In the genomic region with DNA sequence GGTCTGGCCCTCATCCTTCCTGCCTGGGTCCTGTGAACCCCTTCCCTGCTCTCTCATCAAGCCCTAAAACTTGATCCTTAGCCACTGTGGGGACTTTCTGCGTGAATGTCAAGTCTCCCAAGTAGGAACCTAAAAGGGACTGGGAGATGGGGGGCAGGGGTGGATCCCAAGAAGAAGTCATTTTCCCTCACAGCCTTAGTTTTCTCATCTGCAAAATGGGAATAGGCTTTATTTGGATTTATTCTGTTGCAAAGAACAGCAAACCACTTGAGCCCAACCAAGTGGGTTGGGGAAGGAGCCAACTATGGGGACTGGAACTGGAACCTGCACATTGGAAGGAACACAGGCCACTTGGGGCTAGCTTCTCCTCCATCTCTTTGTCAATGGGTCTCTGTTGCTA, we compare ENCODE assay signal across 24 cellular contexts. TPM values are rescaled to one million over a fixed set of nuclear protein-coding genes. Genes with fewer than 3 reads are reported as not detected.
DNase-seq lines count a peak whose midpoint lies in the region; ATAC-seq, FAIRE-seq and TF ChIP-seq lines count a peak whose summit lies in the region.
"Had no signal": no experiment of that assay in that cellular context is flagged by ENCODE, and none has a peak within 500 bp of the region (broad histone marks: within the 10 kb centered on the region; RNA-seq: fewer than 3 reads in every experiment).

No MANE protein-coding gene starts in this region.

- no peaks in the 10 kb centered on the region for H3K9me1 ChIP-seq in K562 (ENCODE audit: control insufficient read depth, insufficient read depth, low read length)

- H2BK5ac ChIP-seq in H9 (ENCODE audit: insufficient read length, low read length): no peak overlapping the region

- no peak overlapping the region for H2BK120ac ChIP-seq in H9 (ENCODE audit: low read depth, low read length, poor library complexity, severe bottlenecking)

- no peaks in the 10 kb centered on the region for H3K27me3 ChIP-seq in H9 (ENCODE audit: insufficient read depth, low read length)
- H3K27me3 ChIP-seq in K562 (ENCODE audit: control insufficient read depth in 2 of 2, insufficient read depth in 2 of 2, low read length in 2 of 2): no peaks in the 10 kb centered on the region
- H3K27me3 ChIP-seq in endodermal cell (ENCODE audit: control insufficient read depth, insufficient read depth, low read length, poor library complexity, severe bottlenecking): peaks cover 18% of the 10 kb centered on the region
- H3K27me3 ChIP-seq in vagina: no peaks in the 10 kb centered on the region
- H3K27me3 ChIP-seq: BE2C; BLaER1 treated with 17β-estradiol and CSF1 and Interleukin-3, amounts not matched to agents 10 nM and 100 nM had no signal

- H3K56ac ChIP-seq in H9 (ENCODE audit: insufficient read length, low read depth, low read length): no peak overlapping the region

- no peak overlapping the region for H4K91ac ChIP-seq in H9 (ENCODE audit: insufficient read length, low read depth, low read length)

- H2BK12ac ChIP-seq in H9 (ENCODE audit: insufficient read length, low read depth, low read length): no peak overlapping the region

- no peak overlapping the region for H3K23ac ChIP-seq in H9 (ENCODE audit: insufficient read length, low read depth, low read length)

- H3K27ac Mint-ChIP-seq in H9 (no peak overlapping the region), endodermal cell (no peak overlapping the region)
- H3K27ac Mint-ChIP-seq: CD4-positive, alpha-beta T cell; CD8-positive, alpha-beta memory T cell; GM23338; HFFc6 had no signal

- H2AK5ac ChIP-seq in H9 (ENCODE audit: insufficient read length, low read length): no peak overlapping the region

- no peak overlapping the region for H3K18ac ChIP-seq in H9 (ENCODE audit: insufficient read length, low read depth, low read length)

- H2AFZ ChIP-seq in H9 (ENCODE audit: low read length) (no peak overlapping the region), K562 (ENCODE audit: low read depth, low read length) (no peak overlapping the region)
- H2AFZ ChIP-seq: GM23338 had no signal

- H3K9me3 Mint-ChIP-seq in H9 (peaks cover 5 to 6% of the 10 kb centered on the region in 2 experiments; a peak in 4 of 5 replicates), endodermal cell (peaks cover 5% of the 10 kb centered on the region)
- H3K9me3 Mint-ChIP-seq: CD14-positive monocyte; CD4-positive, alpha-beta T cell; CD8-positive, alpha-beta memory T cell; HFFc6 had no signal

- FAIRE-seq in K562 (lab: Jason Lieb, UNC): no peak
- FAIRE-seq: A204.1, D721Med, GM12878 had no signal

- H4K20me1 ChIP-seq in H9 (ENCODE audit: control insufficient read depth, insufficient read depth, insufficient read length) (no peaks in the 10 kb centered on the region), K562 (replicated peaks; ENCODE audit: control insufficient read depth, insufficient read depth, low read length) (no peaks in the 10 kb centered on the region)
- H4K20me1 ChIP-seq: BLaER1 treated with 17β-estradiol and CSF1 and Interleukin-3, amounts not matched to agents 10 nM and 100 nM had no signal

- in situ Hi-C loops in K562 (cut with MboI): loop anchor here (5.0 kb wide), 1 partner anchor 177 kb away; no protein-coding TSS in a partner anchor

- H2BK20ac ChIP-seq in H9 (ENCODE audit: low read depth, low read length, poor library complexity, severe bottlenecking): no peak overlapping the region

- no peak overlapping the region for H3K27ac ChIP-seq in H9 (ENCODE audit: insufficient read length, low read depth, low read length)
- no peak overlapping the region for H3K27ac ChIP-seq in K562 (ENCODE audit: extremely low read depth, low read depth, low read length)
- no peak overlapping the region for H3K27ac ChIP-seq in endodermal cell (ENCODE audit: low read depth, low read length)
- H3K27ac ChIP-seq in vagina: no peak overlapping the region
- H3K27ac ChIP-seq: 22Rv1; BLaER1 treated with 17β-estradiol and CSF1 and Interleukin-3, amounts not matched to agents 10 nM and 100 nM had no signal

- H3K79me1 ChIP-seq in H9 (ENCODE audit: insufficient read depth, low read depth, low read length, poor library complexity, severe bottlenecking): no peaks in the 10 kb centered on the region

- H3K4me3 Mint-ChIP-seq in H9: no peak overlapping the region
- no peak overlapping the region for H3K4me3 Mint-ChIP-seq in endodermal cell
- H3K4me3 Mint-ChIP-seq: CD14-positive monocyte; CD4-positive, alpha-beta T cell; CD8-positive, alpha-beta memory T cell; GM23338; HFFc6 had no signal

- no peak for TF ChIP-seq CTCF in H9 (conservative IDR thresholded peaks at IDR 0.05)
- TF ChIP-seq CTCF in K562 (IDR thresholded peaks at IDR 0.05 in 2 of 3, conservative IDR thresholded peaks at IDR 0.05 in 1 of 3; ENCODE audit: insufficient read depth in 2 of 3, low read depth in 1 of 3, low read length in 3 of 3): no peak
- no peak for TF ChIP-seq CTCF in endodermal cell (conservative IDR thresholded peaks at IDR 0.05)
- no peak for TF ChIP-seq CTCF in vagina (IDR thresholded peaks at IDR 0.05)
- no peak for TF ChIP-seq CTCF in mucosa of descending colon (IDR thresholded peaks at IDR 0.05)

- H3K36me3 ChIP-seq in K562 (ENCODE audit: control insufficient read depth, insufficient read depth, low read length): no peaks in the 10 kb centered on the region; the same call in 2 of the 3 replicates
- no peaks in the 10 kb centered on the region for H3K36me3 ChIP-seq in endodermal cell (ENCODE audit: control insufficient read depth, insufficient read depth, low read length)
- no peaks in the 10 kb centered on the region for H3K36me3 ChIP-seq in vagina
- H3K36me3 ChIP-seq in mucosa of descending colon (ENCODE audit: low read depth): no peaks in the 10 kb centered on the region
- H3K36me3 ChIP-seq: BE2C; BLaER1 treated with 17β-estradiol and CSF1 and Interleukin-3, amounts not matched to agents 10 nM and 100 nM; HAP-1 had no signal

- H3K79me2 ChIP-seq in H9 (ENCODE audit: insufficient read depth, low read length) (no peaks in the 10 kb centered on the region), K562 (ENCODE audit: control insufficient read depth, insufficient read depth, low read length) (no peaks in the 10 kb centered on the region)

- H4K5ac ChIP-seq in H9 (ENCODE audit: insufficient read length, low read depth, low read length): no peak overlapping the region

- H3K4me2 ChIP-seq in H9 (ENCODE audit: insufficient read depth, insufficient read length, low read length): no peak overlapping the region
- H3K4me2 ChIP-seq in K562 (ENCODE audit: insufficient read depth, low read length): no peak overlapping the region
- H3K4me2 ChIP-seq: BLaER1 treated with 17β-estradiol and CSF1 and Interleukin-3, amounts not matched to agents 10 nM and 100 nM; GM23338 had no signal

- no peak for TF ChIP-seq RAD21 in K562 (CRISPR knock-in tag; conservative IDR thresholded peaks at IDR 0.05 in 1 of 2, IDR thresholded peaks at IDR 0.05 in 1 of 2)

- H3K4me3 ChIP-seq in K562: no peak overlapping the region
- no peak overlapping the region for H3K4me3 ChIP-seq in endodermal cell (ENCODE audit: low read length)
- no peak overlapping the region for H3K4me3 ChIP-seq in vagina
- H3K4me3 ChIP-seq in mucosa of descending colon: no peak overlapping the region
- H3K4me3 ChIP-seq: BLaER1 treated with 17β-estradiol and CSF1 and Interleukin-3, amounts not matched to agents 10 nM and 100 nM; GM12878; GM23338; HAP-1 had no signal

- H3T11ph ChIP-seq in H9 (ENCODE audit: low read length): no peak overlapping the region

- no CpG with 5 or more reads among the region's 1 CpG for WGBS in H9 (ENCODE audit: extremely low coverage, insufficient read length, low lambda C conversion rate)
- WGBS in K562 (ENCODE audit: insufficient coverage, low coverage, missing lambda C conversion rate): 63% methylated on average over 1 of the region's 1 CpG
- WGBS in endodermal cell (ENCODE audit: insufficient coverage in 1 of 2, insufficient read length in 1 of 2), 2 experiments: 86 to 93% methylated on average over 1 of the region's 1 CpG

- peak; percentile 4 for DNase-seq in H9
- no peak for DNase-seq in K562 (ENCODE audit: extremely low read depth in 1 of 4, low spot score in 3 of 4)
- DNase-seq in endodermal cell: peak; percentile 7
- DNase-seq in vagina (ENCODE audit: extremely low spot score in 2 of 2): peak; percentile 25 to 54
- DNase-seq in mucosa of descending colon: no peak
- no peak for DNase-seq in mesenteric fat pad (ENCODE audit: low spot score)
- DNase-seq: AML-193; CD4-positive, alpha-beta T cell; CD8-positive, alpha-beta memory T cell; DMS 273 treated with DMSO at 0.1 percent for 48 hours; DMS79; EL; GDM1; HFFc6 had no signal

- TF ChIP-seq EP300 in K562 (IDR thresholded peaks at IDR 0.05; ENCODE audit: low read length): no peak

- no peaks in the 10 kb centered on the region for H3K9me3 ChIP-seq in H9 (ENCODE audit: control insufficient read depth, low read depth, low read length)
- H3K9me3 ChIP-seq in K562 (replicated peaks; ENCODE audit: control insufficient read depth, insufficient read depth, low read depth, low read length): peaks cover 3% of the 10 kb centered on the region; the same call in 1 of the 2 replicates
- H3K9me3 ChIP-seq in endodermal cell (ENCODE audit: control insufficient read depth, low read length): no peaks in the 10 kb centered on the region
- no peaks in the 10 kb centered on the region for H3K9me3 ChIP-seq in vagina
- no peaks in the 10 kb centered on the region for H3K9me3 ChIP-seq in mucosa of descending colon
- H3K9me3 ChIP-seq: BE2C, HAP-1 had no signal

- H3K14ac ChIP-seq in H9 (ENCODE audit: insufficient read depth, low read length): no peak overlapping the region

- TF ChIP-seq POLR2A in K562 (conservative IDR thresholded peaks at IDR 0.05): no peak
- TF ChIP-seq POLR2A in vagina (IDR thresholded peaks at IDR 0.05): no peak

- H2BK15ac ChIP-seq in H9 (ENCODE audit: low read depth, low read length): no peak overlapping the region

- H3K9ac ChIP-seq in H9 (ENCODE audit: extremely low read depth, insufficient read length, low read length) (no peak overlapping the region), K562 (ENCODE audit: insufficient read depth in 1 of 2, low read depth in 2 of 2, low read length in 2 of 2) (no peak overlapping the region), endodermal cell (ENCODE audit: extremely low read depth, low read length, poor library complexity, severe bottlenecking) (no peak overlapping the region)
- H3K9ac ChIP-seq: BLaER1 treated with 17β-estradiol and CSF1 and Interleukin-3, amounts not matched to agents 10 nM and 100 nM had no signal

- H3K36me3 Mint-ChIP-seq in H9 (ENCODE audit: insufficient read depth in 1 of 3, low read depth in 3 of 3) (peaks cover 0 to 5% (median 0%) of the 10 kb centered on the region in 3 experiments; a peak in 3 of 7 replicates), endodermal cell (ENCODE audit: low read depth) (no peaks in the 10 kb centered on the region)
- H3K36me3 Mint-ChIP-seq: CD14-positive monocyte; CD8-positive, alpha-beta memory T cell had no signal

- no peak overlapping the region for H4K8ac ChIP-seq in H9 (replicated peaks; ENCODE audit: insufficient read length, low read depth, low read length)

- H3K27me3 Mint-ChIP-seq in H9 (ENCODE audit: low read depth): no peaks in the 10 kb centered on the region
- H3K27me3 Mint-ChIP-seq in endodermal cell (ENCODE audit: insufficient read depth): peaks cover 17% of the 10 kb centered on the region
- H3K27me3 Mint-ChIP-seq: CD4-positive, alpha-beta T cell had no signal

- no peaks in the 10 kb centered on the region for H3K23me2 ChIP-seq in H9 (ENCODE audit: insufficient read length, low read depth, low read length, poor library complexity, severe bottlenecking)

- no TSS peak for BruUV-seq in K562 (replicated peaks; lab: Mats Ljungman, UMichigan)

- H3K4me1 ChIP-seq in H9 (ENCODE audit: insufficient read depth, low read length) (no peaks in the 10 kb centered on the region), K562 (replicated peaks in 1 of 2; ENCODE audit: control insufficient read depth in 2 of 2, insufficient read depth in 2 of 2, low read length in 2 of 2) (peaks cover 17 to 41% of the 10 kb centered on the region in 2 experiments), endodermal cell (ENCODE audit: control insufficient read depth, insufficient read depth, low read length) (no peaks in the 10 kb centered on the region), vagina (no peaks in the 10 kb centered on the region), mucosa of descending colon (ENCODE audit: low read depth) (no peaks in the 10 kb centered on the region)
- H3K4me1 ChIP-seq: HAP-1 had no signal

- H3K4ac ChIP-seq in H9 (ENCODE audit: low read depth, low read length): no peak overlapping the region

- POLR2A ChIA-PET in K562 (lab: Yijun Ruan, JAX): interaction anchor here (0.5 to 1.6 kb wide), 5 partner anchors 9 to 178 kb away, joined by 3 to 5 read pairs (median 3); no protein-coding TSS in a partner anchor

- no peak for ATAC-seq in K562
- no peak for ATAC-seq in GM18868 (IDR thresholded peaks at IDR 0.05; ENCODE audit: unreplicated experiment)
- ATAC-seq in mucosa of descending colon: no peak
- ATAC-seq: GM12878, GM23338 had no signal

- peaks cover 0 to 3% of the 10 kb centered on the region in 2 experiments; a peak in 1 of 4 replicates for H3K4me1 Mint-ChIP-seq in H9
- no peaks in the 10 kb centered on the region for H3K4me1 Mint-ChIP-seq in endodermal cell
- H3K4me1 Mint-ChIP-seq: CD14-positive monocyte; CD8-positive, alpha-beta memory T cell; GM23338 had no signal

- CTCF ChIA-PET in K562 (lab: Yijun Ruan, JAX; ENCODE audit: low intra/inter-chr PET ratio): interaction anchor here (4.6 kb wide), 1 partner anchor 179 kb away, joined by 22 read pairs; no protein-coding TSS in a partner anchor

- intact Hi-C loops in K562 (cut with micrococcal nuclease) (no loop called here), vagina (cut with DNase I) (loop anchor here (10.0 kb wide), 1 partner anchor 219 kb away; the partner anchor contains the start of gene TPBGL), mucosa of descending colon (cut with DNase I, micrococcal nuclease) (no loop called here)

RNA-seq across cellular contexts. Expression of gene NEU3, which starts 36.8 kb away (rescaled TPM):
- total RNA-seq in H9 (2021): 15.9 and 16.2 TPM in 2 replicates
- total RNA-seq in K562 (2011; cell fraction: chromatin; rRNA removed; ENCODE audit: low replicate concordance): 58.7 and 76.5 TPM in 2 replicates
- 46.5 and 50.9 TPM in 2 replicates for total RNA-seq in K562 (2011; cell fraction: nucleolus; rRNA removed)
- 48.2 and 59.5 TPM in 2 replicates for total RNA-seq in K562 (2011; cell fraction: nucleoplasm; rRNA removed)
- total RNA-seq in K562 (2014; rRNA removed): 35.0 and 36.7 TPM in 2 replicates
- 28.3 and 31.1 TPM in 2 replicates for total RNA-seq in K562 (2014; rRNA removed; fragmentation: Illumina TruSeq; extraction: Trizol)
- total RNA-seq in K562 (2015; rRNA removed; fragmentation: Illumina TruSeq; extraction: Trizol): 36.5 and 41.3 TPM in 2 replicates
- total RNA-seq in K562 (2021): 32.6 and 33.6 TPM in 2 replicates
- 35.1 and 35.7 TPM in 2 replicates for polyA plus RNA-seq in K562 (2011; rRNA removed)
- polyA plus RNA-seq in K562 (2011; cell fraction: cytosol; rRNA removed): 29.9 and 43.7 TPM in 2 replicates
- polyA plus RNA-seq in K562 (2011; cell fraction: nucleus; rRNA removed): 46.4 and 57.9 TPM in 2 replicates
- 20.4 and 20.5 TPM in 2 replicates for polyA plus RNA-seq in K562 (2012)
- 27.9 and 28.6 TPM in 2 replicates for polyA plus RNA-seq in K562 (2014; fragmentation: Illumina TruSeq; extraction: Trizol)
- polyA plus RNA-seq in K562 (2014; fragmentation: Nextera tagmentation; extraction: Ambion mirVana): 1 to 10 TPM; 6.2 to 7.2 TPM
- 25.5 and 26.9 TPM in 2 replicates for polyA plus RNA-seq in K562 (2014; rRNA removed)
- 51.0 and 55.8 TPM in 2 replicates for polyA minus RNA-seq in K562 (2011; rRNA and poly(A)+ RNA removed)
- 32.6 and 35.1 TPM in 2 replicates for polyA minus RNA-seq in K562 (2011; cell fraction: cytosol; rRNA and poly(A)+ RNA removed)
- 32.7 and 43.7 TPM in 2 replicates for polyA minus RNA-seq in K562 (2011; cell fraction: nucleus; rRNA and poly(A)+ RNA removed)
- total RNA-seq in endodermal cell: 10 to 100 TPM in 1 of 2 donors, 1 to 10 TPM in 1; 9.1 to 10.8 TPM
- polyA plus RNA-seq in endodermal cell (2013, experiment 1 of 2): 7.7 TPM
- polyA plus RNA-seq in endodermal cell (2013, experiment 2 of 2): 7.0 TPM
- 5.6 TPM for total RNA-seq in vagina
- total RNA-seq in mucosa of descending colon: 1 to 10 TPM; 6.0 to 8.5 (median 6.7) TPM
- total RNA-seq in mesenteric fat pad: 6.2 TPM

Comparison
In these comparisons a context has a peak if more than half of its experiments do, and no peak if none do; other contexts are left out.
1. DNase-seq: peak in H9 (single experiment), endodermal cell (single experiment) and vagina (2 of 2); none in K562 (0 of 4), mucosa of descending colon (0 of 3) and mesenteric fat pad (single experiment).